ENCODE assay signal across 18 cellular contexts in the genomic region with DNA sequence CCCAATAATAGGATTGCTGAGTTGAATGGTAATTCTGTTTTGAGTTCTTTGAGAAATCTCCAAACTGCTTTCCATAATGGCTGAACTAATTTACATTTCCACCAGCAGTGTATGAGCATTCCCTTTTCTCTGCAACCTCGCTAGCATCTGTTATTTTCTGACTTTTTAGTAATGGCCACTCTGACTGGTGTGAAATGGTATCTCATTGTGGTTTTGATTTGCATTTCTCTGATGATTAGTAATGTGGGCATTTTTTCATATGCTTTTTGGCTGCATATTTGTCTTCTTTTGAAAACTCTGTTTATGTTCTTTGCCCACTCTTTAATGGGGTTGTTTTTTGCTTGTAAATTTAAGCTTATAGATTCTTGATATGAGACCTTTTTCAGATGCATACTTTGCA.
"Had no signal": no experiment of that assay in that cellular context is flagged by ENCODE, and none has a peak within 500 bp of the region (broad histone marks: within the 10 kb centered on the region; RNA-seq: fewer than 3 reads in every experiment).

No MANE protein-coding gene starts in this region.

- H3K27ac Mint-ChIP-seq: activated T-helper 17 cell treated with anti-CD3 and anti-CD28 coated beads, Interleukin-2, amount 50 U/mL, for 72 hours; nephron had no signal

- H3K4me3 Mint-ChIP-seq: activated T-helper 17 cell treated with anti-CD3 and anti-CD28 coated beads, Interleukin-2, amount 50 U/mL, for 72 hours; nephron had no signal

- H3K4me1 Mint-ChIP-seq: activated T-helper 17 cell treated with anti-CD3 and anti-CD28 coated beads, Interleukin-2, amount 50 U/mL, for 72 hours had no signal

- H3K4me3 ChIP-seq: colonic mucosa, skin epidermis, suprapubic skin had no signal

- H3K4me1 ChIP-seq: colonic mucosa had no signal

- H3K36me3 ChIP-seq: colonic mucosa, suprapubic skin had no signal

- ATAC-seq: esophagus mucosa had no signal

- H3K9me3 ChIP-seq: colonic mucosa, suprapubic skin had no signal

- H3K27ac ChIP-seq: colonic mucosa had no signal

- H3K27me3 ChIP-seq: colonic mucosa, suprapubic skin had no signal

- DNase-seq: activated CD4-positive, alpha-beta T cell treated with anti-CD3 and anti-CD28 coated beads, Interleukin-2, amount 50 U/mL, for 1 hour; activated naive CD4-positive, alpha-beta T cell treated with Interleukin-2 at 50 U/mL for 16 hours; activated T-cell treated with anti-CD3 and anti-CD28 coated beads for 4 hours; aorta; colonic mucosa; foreskin melanocyte; mesendoderm; nucleus accumbens; stimulated activated CD4-positive, alpha-beta T cell treated with anti-CD3 and anti-CD28 coated beads, Interleukin-4, amount 100 ng/mL, for 24 hours; stimulated activated CD8-positive, alpha-beta memory T cell treated with anti-CD3 and anti-CD28 coated beads, Interleukin-4, amount 100 ng/mL, for 48 hours; stimulated activated naive CD8-positive, alpha-beta T cell treated with anti-CD3 and anti-CD28 coated beads, Interleukin-15, Interleukin-2, amounts not matched to agents 100 U/mL and 50 U/mL, for 24 hours; T-helper 9 cell; trophoblast cell had no signal

- H3K27me3 Mint-ChIP-seq: activated T-helper 17 cell treated with anti-CD3 and anti-CD28 coated beads, Interleukin-2, amount 50 U/mL, for 72 hours had no signal
